1 cellular context compared by ENCODE assay signal in genomic region chr1:2310332-2311183, GRCh38.
TF ChIP-seq lines count a peak whose summit lies in the region.

No MANE protein-coding gene starts in this region.

TF ChIP-seq in SK-N-SH treated with all-trans-retinoic acid at 6 μM for 48 hours, 23 proteins besides CTCF, POLR2A, EP300 and RAD21 (continued from another document):
- TF ChIP-seq, protein P1, sequence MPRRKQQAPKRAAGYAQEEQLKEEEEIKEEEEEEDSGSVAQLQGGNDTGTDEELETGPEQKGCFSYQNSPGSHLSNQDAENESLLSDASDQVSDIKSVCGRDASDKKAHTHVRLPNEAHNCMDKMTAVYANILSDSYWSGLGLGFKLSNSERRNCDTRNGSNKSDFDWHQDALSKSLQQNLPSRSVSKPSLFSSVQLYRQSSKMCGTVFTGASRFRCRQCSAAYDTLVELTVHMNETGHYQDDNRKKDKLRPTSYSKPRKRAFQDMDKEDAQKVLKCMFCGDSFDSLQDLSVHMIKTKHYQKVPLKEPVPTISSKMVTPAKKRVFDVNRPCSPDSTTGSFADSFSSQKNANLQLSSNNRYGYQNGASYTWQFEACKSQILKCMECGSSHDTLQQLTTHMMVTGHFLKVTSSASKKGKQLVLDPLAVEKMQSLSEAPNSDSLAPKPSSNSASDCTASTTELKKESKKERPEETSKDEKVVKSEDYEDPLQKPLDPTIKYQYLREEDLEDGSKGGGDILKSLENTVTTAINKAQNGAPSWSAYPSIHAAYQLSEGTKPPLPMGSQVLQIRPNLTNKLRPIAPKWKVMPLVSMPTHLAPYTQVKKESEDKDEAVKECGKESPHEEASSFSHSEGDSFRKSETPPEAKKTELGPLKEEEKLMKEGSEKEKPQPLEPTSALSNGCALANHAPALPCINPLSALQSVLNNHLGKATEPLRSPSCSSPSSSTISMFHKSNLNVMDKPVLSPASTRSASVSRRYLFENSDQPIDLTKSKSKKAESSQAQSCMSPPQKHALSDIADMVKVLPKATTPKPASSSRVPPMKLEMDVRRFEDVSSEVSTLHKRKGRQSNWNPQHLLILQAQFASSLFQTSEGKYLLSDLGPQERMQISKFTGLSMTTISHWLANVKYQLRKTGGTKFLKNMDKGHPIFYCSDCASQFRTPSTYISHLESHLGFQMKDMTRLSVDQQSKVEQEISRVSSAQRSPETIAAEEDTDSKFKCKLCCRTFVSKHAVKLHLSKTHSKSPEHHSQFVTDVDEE (CRISPR knock-in tag; IDR thresholded peaks at IDR 0.05), result no peak
- TF ChIP-seq ZFP3 (CRISPR knock-in tag; IDR thresholded peaks at IDR 0.05) (no peak), ZNF8 (CRISPR knock-in tag; IDR thresholded peaks at IDR 0.05) (no peak), OSR1 (CRISPR knock-in tag; IDR thresholded peaks at IDR 0.05) (no peak), ISL1 (CRISPR knock-in tag; IDR thresholded peaks at IDR 0.05) (no peak), CSDC2 (CRISPR knock-in tag; IDR thresholded peaks at IDR 0.05) (no peak), BACH2 (CRISPR knock-in tag; IDR thresholded peaks at IDR 0.05; ENCODE audit: borderline replicate concordance) (no peak), ZNF565 (CRISPR knock-in tag; conservative IDR thresholded peaks at IDR 0.05; ENCODE audit: low read depth) (no peak), ESRRG (CRISPR knock-in tag; IDR thresholded peaks at IDR 0.05) (no peak), CSRNP3 (CRISPR knock-in tag; IDR thresholded peaks at IDR 0.05) (no peak)
- TF ChIP-seq, protein P2, sequence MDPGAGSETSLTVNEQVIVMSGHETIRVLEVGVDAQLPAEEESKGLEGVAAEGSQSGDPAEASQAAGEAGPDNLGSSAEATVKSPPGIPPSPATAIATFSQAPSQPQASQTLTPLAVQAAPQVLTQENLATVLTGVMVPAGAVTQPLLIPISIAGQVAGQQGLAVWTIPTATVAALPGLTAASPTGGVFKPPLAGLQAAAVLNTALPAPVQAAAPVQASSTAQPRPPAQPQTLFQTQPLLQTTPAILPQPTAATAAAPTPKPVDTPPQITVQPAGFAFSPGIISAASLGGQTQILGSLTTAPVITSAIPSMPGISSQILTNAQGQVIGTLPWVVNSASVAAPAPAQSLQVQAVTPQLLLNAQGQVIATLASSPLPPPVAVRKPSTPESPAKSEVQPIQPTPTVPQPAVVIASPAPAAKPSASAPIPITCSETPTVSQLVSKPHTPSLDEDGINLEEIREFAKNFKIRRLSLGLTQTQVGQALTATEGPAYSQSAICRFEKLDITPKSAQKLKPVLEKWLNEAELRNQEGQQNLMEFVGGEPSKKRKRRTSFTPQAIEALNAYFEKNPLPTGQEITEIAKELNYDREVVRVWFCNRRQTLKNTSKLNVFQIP (CRISPR knock-in tag; IDR thresholded peaks at IDR 0.05; ENCODE audit: borderline replicate concordance, low read depth), result no peak
- TF ChIP-seq, protein P3, sequence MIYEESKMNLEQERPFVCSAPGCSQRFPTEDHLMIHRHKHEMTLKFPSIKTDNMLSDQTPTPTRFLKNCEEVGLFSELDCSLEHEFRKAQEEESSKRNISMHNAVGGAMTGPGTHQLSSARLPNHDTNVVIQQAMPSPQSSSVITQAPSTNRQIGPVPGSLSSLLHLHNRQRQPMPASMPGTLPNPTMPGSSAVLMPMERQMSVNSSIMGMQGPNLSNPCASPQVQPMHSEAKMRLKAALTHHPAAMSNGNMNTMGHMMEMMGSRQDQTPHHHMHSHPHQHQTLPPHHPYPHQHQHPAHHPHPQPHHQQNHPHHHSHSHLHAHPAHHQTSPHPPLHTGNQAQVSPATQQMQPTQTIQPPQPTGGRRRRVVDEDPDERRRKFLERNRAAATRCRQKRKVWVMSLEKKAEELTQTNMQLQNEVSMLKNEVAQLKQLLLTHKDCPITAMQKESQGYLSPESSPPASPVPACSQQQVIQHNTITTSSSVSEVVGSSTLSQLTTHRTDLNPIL (CRISPR knock-in tag; IDR thresholded peaks at IDR 0.05; ENCODE audit: low read depth), result no peak
